In genomic region chr1:115524211-115524610, GRCh38 we compare ENCODE assay signal across 17 cellular contexts.
"Had no signal": no experiment of that assay in that cellular context is flagged by ENCODE, and none has a peak within 500 bp of the region (broad histone marks: within the 10 kb centered on the region; RNA-seq: fewer than 3 reads in every experiment).

No MANE protein-coding gene starts in this region.

- FAIRE-seq: endometrium had no signal

- H3K27me3 ChIP-seq: ascending aorta, right atrium auricular region had no signal

- H3K4me3 ChIP-seq: ascending aorta, right atrium auricular region had no signal

- H3K4me1 ChIP-seq: ascending aorta, right atrium auricular region had no signal

- ATAC-seq: left cardiac atrium had no signal

- H3K36me3 ChIP-seq: ascending aorta, right atrium auricular region had no signal

- H3K9me3 ChIP-seq: ascending aorta, right atrium auricular region had no signal

- DNase-seq: activated B cell treated with CpG ODN at 0.5 μM for 24 hours; activated CD4-positive, alpha-beta T cell treated with anti-CD3 and anti-CD28 coated beads, Interleukin-2, amount 10 ng/mL, durations not matched to agents 24 days and 14 days; activated CD8-positive, alpha-beta memory T cell treated with anti-CD3 and anti-CD28 coated beads, Interleukin-2, amount 50 U/mL, for 4 hours; activated effector memory CD4-positive, alpha-beta T cell treated with anti-CD3 and anti-CD28 coated beads, Interleukin-2, amount 50 U/mL, for 16 hours; activated naive CD4-positive, alpha-beta T cell treated with anti-CD3 and anti-CD28 coated beads, Interleukin-2, amount 50 U/mL, for 16 hours; activated T-cell treated with anti-CD3 and anti-CD28 coated beads, Interleukin-2, amount 50 U/mL, for 48 hours; cerebellar nuclear complex; cortex of kidney; left cardiac atrium; midbrain; stimulated activated CD4-positive, alpha-beta T cell treated with anti-CD3 and anti-CD28 coated beads, Interleukin-12 subunit alpha, Interleukin-12 subunit beta, amount 100 ng/mL, for 4 hours; stimulated activated CD4-positive, alpha-beta T cell treated with anti-CD3 and anti-CD28 coated beads, Interleukin-1b, Interleukin-23, amount 100 ng/mL, for 48 hours; stimulated activated CD8-positive, alpha-beta memory T cell treated with anti-CD3 and anti-CD28 coated beads, Interleukin-4, amount 100 ng/mL, for 48 hours; stimulated activated naive CD4-positive, alpha-beta T cell had no signal

- H3K27ac ChIP-seq: ascending aorta, right atrium auricular region had no signal
